In the genomic region with DNA sequence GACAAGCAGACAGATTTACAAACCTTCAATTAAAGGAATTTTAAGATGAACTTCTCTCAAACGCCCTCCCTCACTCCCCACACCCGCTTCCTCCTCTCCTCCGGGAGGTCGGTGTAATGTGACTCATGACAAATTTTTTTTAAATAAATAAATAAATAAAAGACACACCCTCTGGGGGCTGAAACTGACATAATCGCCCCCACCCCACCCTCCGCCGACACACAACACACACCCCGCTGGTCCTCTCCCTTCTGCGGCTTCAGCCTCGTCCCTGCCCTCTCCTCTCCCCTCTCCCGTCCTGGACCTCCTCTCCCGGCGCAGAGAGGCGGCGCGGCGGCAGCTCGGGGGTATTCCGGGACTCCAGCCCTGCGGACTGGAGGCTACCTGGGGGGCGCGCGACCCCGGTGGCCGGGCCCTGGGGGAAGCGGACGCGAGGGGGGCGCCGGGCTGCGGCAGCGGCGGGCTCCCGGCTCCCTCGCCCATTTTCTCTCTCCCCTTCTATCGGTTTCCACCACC, we compare ENCODE assay signal across 1 cellular context.
TF ChIP-seq lines count a peak whose summit lies in the region.

No MANE protein-coding gene starts in this region.

TF ChIP-seq in GM23338, 12 proteins besides CTCF, POLR2A, EP300 and RAD21 (continued from another document):
- TF ChIP-seq, protein P1, sequence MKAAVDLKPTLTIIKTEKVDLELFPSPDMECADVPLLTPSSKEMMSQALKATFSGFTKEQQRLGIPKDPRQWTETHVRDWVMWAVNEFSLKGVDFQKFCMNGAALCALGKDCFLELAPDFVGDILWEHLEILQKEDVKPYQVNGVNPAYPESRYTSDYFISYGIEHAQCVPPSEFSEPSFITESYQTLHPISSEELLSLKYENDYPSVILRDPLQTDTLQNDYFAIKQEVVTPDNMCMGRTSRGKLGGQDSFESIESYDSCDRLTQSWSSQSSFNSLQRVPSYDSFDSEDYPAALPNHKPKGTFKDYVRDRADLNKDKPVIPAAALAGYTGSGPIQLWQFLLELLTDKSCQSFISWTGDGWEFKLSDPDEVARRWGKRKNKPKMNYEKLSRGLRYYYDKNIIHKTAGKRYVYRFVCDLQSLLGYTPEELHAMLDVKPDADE (IDR thresholded peaks at IDR 0.05) = no peak
